12 cellular contexts compared by ENCODE assay signal in the genomic region with DNA sequence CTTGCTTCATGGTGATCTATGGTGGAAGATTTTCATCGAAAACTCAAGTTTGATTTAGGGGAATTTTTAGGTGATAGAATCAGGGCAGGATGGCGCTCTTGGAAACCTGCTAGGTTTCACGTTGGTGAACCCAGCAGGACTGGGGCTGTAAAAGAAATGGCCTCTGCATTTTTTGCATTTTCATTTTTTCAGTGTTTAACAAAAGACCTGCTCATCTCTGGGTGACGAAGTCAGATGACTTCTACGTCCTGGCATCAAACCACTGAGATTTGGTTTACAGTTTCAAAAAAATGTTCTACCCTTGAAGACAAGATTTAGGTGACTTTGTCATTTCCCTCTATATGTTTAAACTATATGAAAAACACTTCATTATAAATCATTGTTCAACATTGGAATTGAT. TPM values are rescaled to one million over a fixed set of nuclear protein-coding genes. Genes with fewer than 3 reads are reported as not detected.
DNase-seq lines count a peak whose midpoint lies in the region; ATAC-seq and TF ChIP-seq lines count a peak whose summit lies in the region.
"Had no signal": no experiment of that assay in that cellular context is flagged by ENCODE, and none has a peak within 500 bp of the region (broad histone marks: within the 10 kb centered on the region; RNA-seq: fewer than 3 reads in every experiment).

No MANE protein-coding gene starts in this region.

- no peaks in the 10 kb centered on the region for H3K36me3 ChIP-seq in CD4-positive, alpha-beta memory T cell (ENCODE audit: insufficient read depth, low read length)
- H3K36me3 ChIP-seq in mammary epithelial cell (ENCODE audit: insufficient read depth, low read length) (no peaks in the 10 kb centered on the region), sigmoid colon (no peaks in the 10 kb centered on the region)

- H2AFZ ChIP-seq in mammary epithelial cell (ENCODE audit: low read depth, low read length): no peak overlapping the region

- POLR2A ChIA-PET in CD4-positive, alpha-beta memory T cell (lab: Charles Lee; ENCODE audit: partially characterized antibody): no interaction called here

- no peaks in the 10 kb centered on the region for H4K20me1 ChIP-seq in mammary epithelial cell (ENCODE audit: insufficient read depth, low read length)

- H3K4me3 ChIP-seq in CD4-positive, alpha-beta memory T cell (ENCODE audit: low read length in 2 of 2): no peak overlapping the region
- H3K4me3 ChIP-seq in NB4 (ENCODE audit: low read depth, low read length) (peak overlapping the region; percentile 81), mammary epithelial cell (replicated peaks in 1 of 3; ENCODE audit: insufficient read depth in 1 of 3, low read depth in 2 of 3, low read length in 3 of 3) (no peak overlapping the region), sigmoid colon (no peak overlapping the region)

- dilution Hi-C loops in mammary epithelial cell (cut with HindIII; ENCODE audit: low sequenced_read_pairs): no loop called here

- WGBS in mammary epithelial cell (ENCODE audit: low coverage, missing lambda C conversion rate): 83% methylated on average over 5 of the region's 5 CpGs
- 80 to 83% methylated on average over 5 of the region's 5 CpGs for WGBS in sigmoid colon, 2 donors

- peak overlapping the region; percentile 72 to 94 (median 84) for H3K4me3 Mint-ChIP-seq in CD4-positive, alpha-beta memory T cell
- peak overlapping the region; percentile 65 for H3K4me3 Mint-ChIP-seq in neural crest cell

- H3K9me3 Mint-ChIP-seq in CD4-positive, alpha-beta memory T cell: no peaks in the 10 kb centered on the region
- H3K9me3 Mint-ChIP-seq in neural crest cell: no peaks in the 10 kb centered on the region

- no peaks in the 10 kb centered on the region for H3K27me3 ChIP-seq in CD4-positive, alpha-beta memory T cell (ENCODE audit: insufficient read depth, low read length)
- H3K27me3 ChIP-seq in mammary epithelial cell (ENCODE audit: insufficient read depth, low read length) (no peaks in the 10 kb centered on the region), sigmoid colon (no peaks in the 10 kb centered on the region), foreskin keratinocyte (no peaks in the 10 kb centered on the region)

- TF ChIP-seq CTCF in NB4 (IDR thresholded peaks at IDR 0.05; ENCODE audit: low read depth, low read length) (no peak), mammary epithelial cell (conservative IDR thresholded peaks at IDR 0.05 in 1 of 2, IDR thresholded peaks at IDR 0.05 in 1 of 2; ENCODE audit: extremely low read depth in 1 of 2, insufficient read depth in 1 of 2, low read depth in 1 of 2, low read length in 2 of 2) (no peak), neural crest cell (conservative IDR thresholded peaks at IDR 0.05) (no peak), sigmoid colon (IDR thresholded peaks at IDR 0.05) (no peak), foreskin keratinocyte (conservative IDR thresholded peaks at IDR 0.05) (no peak)

- H3K4me1 Mint-ChIP-seq in CD4-positive, alpha-beta memory T cell: peaks cover 42 to 68% (median 54%) of the 10 kb centered on the region in 4 donors
- peaks cover 36% of the 10 kb centered on the region for H3K4me1 Mint-ChIP-seq in neural crest cell

- CTCF ChIA-PET in CD4-positive, alpha-beta memory T cell (lab: Charles Lee; ENCODE audit: partially characterized antibody): interaction anchor here (1.0 kb wide), 1 partner anchor 129 kb away, joined by 3 read pairs; no protein-coding TSS in a partner anchor
- CTCF ChIA-PET in mammary epithelial cell (lab: Charles Lee; ENCODE audit: low non-redundant PET): no interaction called here

- intact Hi-C loops in CD4-positive, alpha-beta memory T cell (cut with micrococcal nuclease): loop anchor here (5.0 kb wide), 1 partner anchor 42 kb away; no protein-coding TSS in a partner anchor
- intact Hi-C loops in mammary epithelial cell (cut with micrococcal nuclease): loop anchor here (5.0 kb wide), 1 partner anchor 213 kb away; the partner anchor contains the start of gene SYNGR2
- intact Hi-C loops in sigmoid colon (cut with DNase I): loop anchor here (5.0 kb wide), 1 partner anchor 88 kb away; no protein-coding TSS in a partner anchor

- BruUV-seq in mammary epithelial cell (replicated peaks; lab: Mats Ljungman, UMichigan): TSS peak; percentile 16

- peaks cover 70% of the 10 kb centered on the region for H3K4me1 ChIP-seq in CD4-positive, alpha-beta memory T cell (ENCODE audit: insufficient read depth, low read length)
- peaks cover 46% of the 10 kb centered on the region for H3K4me1 ChIP-seq in mammary epithelial cell (ENCODE audit: insufficient read depth, low read length)
- peaks cover 0 to 56% (median 45%) of the 10 kb centered on the region in 4 donors for H3K4me1 ChIP-seq in sigmoid colon
- H3K4me1 ChIP-seq in foreskin keratinocyte: peaks cover 34% of the 10 kb centered on the region

- H3K27ac ChIP-seq in CD4-positive, alpha-beta memory T cell (ENCODE audit: low read depth, low read length): peak overlapping the region; percentile 60
- H3K27ac ChIP-seq in mammary epithelial cell (ENCODE audit: insufficient read depth, low read depth, low read length): no peak overlapping the region
- H3K27ac ChIP-seq in sigmoid colon: peak overlapping the region in 2 of 4 donors; percentile 4 to 90
- H3K27ac ChIP-seq in foreskin keratinocyte: no peak overlapping the region

- DNase-seq in CD4-positive, alpha-beta memory T cell: no peak
- DNase-seq in NB4 (ENCODE audit: low read depth) (no peak), mammary epithelial cell (no peak), neural crest cell (ENCODE audit: low read depth, low spot score) (no peak), NCI-H1105 treated with DMSO at 0.1 percent for 48 hours (lab: John Stamatoyannopoulos, UW) (no peak), sigmoid colon (no peak), foreskin keratinocyte (no peak)
- DNase-seq: DMS 273 treated with DMSO at 0.1 percent for 48 hours; KBM-7; NCI-H2171 treated with DMSO at 0.1 percent for 48 hours; stimulated activated naive CD4-positive, alpha-beta T cell treated with Interleukin-2 at 50 U/mL for 16 hours had no signal

- TF ChIP-seq POLR2A in NB4 (IDR thresholded peaks at IDR 0.05; ENCODE audit: extremely low read depth, insufficient read length) (no peak), sigmoid colon (IDR thresholded peaks at IDR 0.05) (no peak)

- no peak for TF ChIP-seq EP300 in sigmoid colon (IDR thresholded peaks at IDR 0.05)

- H3K4me2 ChIP-seq in mammary epithelial cell (ENCODE audit: insufficient read depth, low read depth, low read length): peak overlapping the region; percentile 98

- peaks cover 67% of the 10 kb centered on the region for H3K79me2 ChIP-seq in mammary epithelial cell (ENCODE audit: insufficient read depth, low read length)

- in situ Hi-C loops in mammary epithelial cell (cut with MboI; ENCODE audit: low sequenced_read_pairs in 2 of 2): no loop called here

- no peaks in the 10 kb centered on the region for H3K9me3 ChIP-seq in CD4-positive, alpha-beta memory T cell (ENCODE audit: control insufficient read depth in 1 of 2, low read length in 2 of 2)
- H3K9me3 ChIP-seq in mammary epithelial cell (replicated peaks; ENCODE audit: insufficient read depth, low read length) (no peaks in the 10 kb centered on the region), sigmoid colon (no peaks in the 10 kb centered on the region)

- H3K27ac Mint-ChIP-seq in CD4-positive, alpha-beta memory T cell: peak overlapping the region; percentile 84 to 94 (median 92)
- no peak overlapping the region for H3K27ac Mint-ChIP-seq in neural crest cell (ENCODE audit: unreplicated experiment)

- H3K36me3 Mint-ChIP-seq in CD4-positive, alpha-beta memory T cell: peaks cover 5 to 22% of the 10 kb centered on the region in 2 donors
- no peaks in the 10 kb centered on the region for H3K36me3 Mint-ChIP-seq in neural crest cell (ENCODE audit: low read depth)

- no peak overlapping the region for H3K9ac ChIP-seq in mammary epithelial cell (ENCODE audit: insufficient read depth, low read length)

- no peak for ATAC-seq in GM19455 (IDR thresholded peaks at IDR 0.05; ENCODE audit: unreplicated experiment)
- ATAC-seq in foreskin keratinocyte: no peak

- H3K27me3 Mint-ChIP-seq in CD4-positive, alpha-beta memory T cell: peaks cover 0 to 2% of the 10 kb centered on the region in 2 donors
- no peaks in the 10 kb centered on the region for H3K27me3 Mint-ChIP-seq in neural crest cell (ENCODE audit: low read depth)

RNA-seq across cellular contexts. Expression of gene PGS1, which starts 1.9 kb away (rescaled TPM):
- 10 to 100 TPM; 84.4 to 84.8 TPM for total RNA-seq in CD4-positive, alpha-beta memory T cell
- polyA plus RNA-seq in CD4-positive, alpha-beta memory T cell: 10 to 100 TPM; 33.9 to 36.6 TPM
- total RNA-seq in mammary epithelial cell (10 to 100 TPM; 29.1 to 31.5 TPM), neural crest cell (42.7 and 52.0 TPM in 2 replicates), sigmoid colon (10 to 100 TPM; 20.0 to 36.3 (median 29.0) TPM), foreskin keratinocyte (14.8 and 14.9 TPM in 2 replicates)
- polyA plus RNA-seq in mammary epithelial cell (19.8 TPM), sigmoid colon (10 to 100 TPM in 2 of 3 donors, 1 to 10 TPM in 1; 9.9 to 36.9 (median 16.8) TPM), foreskin keratinocyte (12.3 and 14.3 TPM in 2 replicates)
- polyA minus RNA-seq in mammary epithelial cell: 29.9 TPM

RNA-seq across cellular contexts. Expression of gene SOCS3, which starts 20.5 kb away (rescaled TPM):
- 1 to 10 TPM; 7.5 to 8.4 TPM for total RNA-seq in CD4-positive, alpha-beta memory T cell
- polyA plus RNA-seq in CD4-positive, alpha-beta memory T cell: 100 to 1,000 TPM in 1 of 2 donors, 10 to 100 TPM in 1; 60.8 to 220 TPM
- 10 to 100 TPM in 1 of 2 donors, 1 to 10 TPM in 1; 4.3 to 24.7 TPM for total RNA-seq in mammary epithelial cell
- polyA plus RNA-seq in mammary epithelial cell: 3.5 TPM
- 1.8 TPM for polyA minus RNA-seq in mammary epithelial cell
- total RNA-seq in neural crest cell: 5.4 and 6.1 TPM in 2 replicates
- 100 to 1,000 TPM in 2 of 4 donors, 10 to 100 TPM in 2; 10.3 to 499 (median 82.9) TPM for total RNA-seq in sigmoid colon
- polyA plus RNA-seq in sigmoid colon: 10 to 100 TPM; 11.1 to 64.5 (median 28.2) TPM
- total RNA-seq in foreskin keratinocyte: 3.7 and 3.9 TPM in 2 replicates
- polyA plus RNA-seq in foreskin keratinocyte: 1.7 and 2.4 TPM in 2 replicates
